ENCODE assay signal across 11 cellular contexts in the genomic region with DNA sequence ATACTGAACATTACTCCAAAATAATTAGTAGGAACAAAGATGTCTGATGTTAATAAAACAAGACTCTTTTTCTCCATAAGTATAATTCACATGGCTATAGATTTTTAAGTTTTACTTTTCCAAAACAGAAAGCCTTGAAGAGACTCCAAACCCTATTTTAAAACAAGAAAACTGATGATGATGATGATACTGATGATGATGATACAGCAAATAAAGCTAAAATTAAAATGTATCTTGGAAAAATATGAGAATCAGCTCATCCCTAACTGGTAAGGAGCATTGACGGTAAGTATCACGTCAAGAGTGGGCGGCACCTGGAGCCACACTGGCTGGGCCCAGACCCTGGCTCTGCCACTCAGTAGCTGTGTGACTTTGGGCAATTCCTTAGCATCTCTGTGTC.
"Had no signal": no experiment of that assay in that cellular context is flagged by ENCODE, and none has a peak within 500 bp of the region (broad histone marks: within the 10 kb centered on the region; RNA-seq: fewer than 3 reads in every experiment).

No MANE protein-coding gene starts in this region.

- ATAC-seq: GM23338, HCT116 had no signal

- H3K4me3 Mint-ChIP-seq: GM23338, H9, HFFc6 had no signal

- FAIRE-seq: H1, H54 had no signal

- H3K36me3 ChIP-seq: HAP-1 had no signal

- H3K27ac ChIP-seq: GM23248 had no signal

- H3K4me2 ChIP-seq: GM23338 had no signal

- H2AFZ ChIP-seq: GM23248, GM23338 had no signal

- H3K9me3 Mint-ChIP-seq: GM23338, H9, HFFc6 had no signal

- H3K4me1 ChIP-seq: HAP-1 had no signal

- H3K27ac Mint-ChIP-seq: GM23338, H9, HFFc6 had no signal

- H3K9ac ChIP-seq: GM23248 had no signal

- H3K9me3 ChIP-seq: HAP-1 had no signal

- H3K4me3 ChIP-seq: GM23248, GM23338, HAP-1 had no signal

- DNase-seq: GM23248, GOT3, H7, H9, HCEC 1CT, HFFc6 had no signal

- H3K4me1 Mint-ChIP-seq: GM23338, H9 had no signal
